8 cellular contexts compared by ENCODE assay signal in the genomic region with DNA sequence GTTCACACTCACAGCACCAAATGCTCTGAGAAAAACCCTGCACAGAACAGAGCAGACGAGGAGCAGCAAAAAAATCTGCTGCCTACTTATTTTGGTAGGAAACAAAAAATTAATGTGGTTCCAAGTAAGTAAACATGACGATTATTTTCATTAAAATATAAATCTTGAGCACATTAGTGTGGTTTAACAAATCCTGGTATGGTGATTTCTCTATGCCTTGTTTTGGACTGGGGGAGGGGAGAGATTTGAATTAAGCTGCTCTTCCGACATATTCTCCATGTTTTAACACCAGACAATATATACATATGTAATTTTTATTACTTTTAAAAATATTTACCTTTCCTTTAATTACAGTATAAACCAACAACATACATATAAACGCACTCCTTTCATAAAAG. TPM values are rescaled to one million over a fixed set of nuclear protein-coding genes. Genes with fewer than 3 reads are reported as not detected.
A peak's percentile ranks its signal among the peaks of the same experiment; 100 is the strongest.
DNase-seq lines count a peak whose midpoint lies in the region; ATAC-seq and TF ChIP-seq lines count a peak whose summit lies in the region.

No MANE protein-coding gene starts in this region.

- peaks cover 0 to 16% (median 9%) of the 10 kb centered on the region in 9 donors for H3K36me3 ChIP-seq in heart left ventricle
- no peaks in the 10 kb centered on the region for H3K36me3 ChIP-seq in body of pancreas (replicated peaks in 1 of 2; ENCODE audit: insufficient read depth in 1 of 2, low read depth in 2 of 2)
- H3K36me3 ChIP-seq in urinary bladder (ENCODE audit: insufficient read depth) = no peaks in the 10 kb centered on the region

- intact Hi-C loops in heart left ventricle (cut with DNase I) (loop anchor here (2.0 to 10.0 kb wide), 21 partner anchors 72 to 625 kb away; no protein-coding TSS in a partner anchor), left cardiac atrium (cut with DNase I) (loop anchor here (2.0 to 10.0 kb wide), 4 partner anchors 213 to 365 kb away; no protein-coding TSS in a partner anchor), body of pancreas (cut with DNase I) (no loop called here)

- ATAC-seq in heart left ventricle (no peak), left cardiac atrium (no peak), body of pancreas (no peak), memory B cell (ENCODE audit: low read depth) (no peak), left lobe of liver (no peak)

- peaks cover 17% of the 10 kb centered on the region for H3K4me1 Mint-ChIP-seq in memory B cell

- peak overlapping the region; percentile 95 for H3K4me3 Mint-ChIP-seq in memory B cell

- H3K27ac ChIP-seq in heart left ventricle (peak overlapping the region; percentile 97 to 100 (median 99)), body of pancreas (peak overlapping the region in 2 of 4 donors; percentile 97 to 99), urinary bladder (ENCODE audit: low read depth) (no peak overlapping the region)

- H3K4me3 ChIP-seq in heart left ventricle (peak overlapping the region; percentile 70 to 91 (median 88)), body of pancreas (peak overlapping the region; percentile 48 to 77), urinary bladder (ENCODE audit: low read depth, low read length) (peak overlapping the region; percentile 65)

- TF ChIP-seq CTCF in heart left ventricle (IDR thresholded peaks at IDR 0.05) (no peak), body of pancreas (IDR thresholded peaks at IDR 0.05) (no peak)

- H3K27me3 ChIP-seq in heart left ventricle (no peaks in the 10 kb centered on the region), body of pancreas (no peaks in the 10 kb centered on the region)

- no peaks in the 10 kb centered on the region for H3K27me3 Mint-ChIP-seq in memory B cell

- TF ChIP-seq POLR2A in heart left ventricle (IDR thresholded peaks at IDR 0.05) (no peak), body of pancreas (IDR thresholded peaks at IDR 0.05) (no peak)

- WGBS in heart left ventricle, 4 donors = 19 to 23% (median 22%) methylated on average over 4 of the region's 4 CpGs
- WGBS in body of pancreas, 2 donors = 9 to 13% methylated on average over 4 of the region's 4 CpGs
- 11% methylated on average over 4 of the region's 4 CpGs for WGBS in urinary bladder

- peaks cover 3 to 57% (median 20%) of the 10 kb centered on the region in 12 donors for H3K4me1 ChIP-seq in heart left ventricle
- peaks cover 11% of the 10 kb centered on the region for H3K4me1 ChIP-seq in body of pancreas
- H3K4me1 ChIP-seq in urinary bladder (ENCODE audit: insufficient read depth) = no peaks in the 10 kb centered on the region

- peaks cover 5% of the 10 kb centered on the region for H3K36me3 Mint-ChIP-seq in memory B cell

- no peaks in the 10 kb centered on the region for H3K9me3 Mint-ChIP-seq in memory B cell

- H3K27ac Mint-ChIP-seq in memory B cell = peak overlapping the region; percentile 97

- no peaks in the 10 kb centered on the region for H3K9me3 ChIP-seq in heart left ventricle
- no peaks in the 10 kb centered on the region for H3K9me3 ChIP-seq in body of pancreas

- DNase-seq in heart left ventricle (no peak), left cardiac atrium (no peak), body of pancreas (no peak), memory B cell (ENCODE audit: low spot score in 2 of 2) (no peak), left lobe of liver (ENCODE audit: low spot score) (no peak), NCI-H146 treated with DMSO at 0.1 percent for 48 hours (lab: John Stamatoyannopoulos, UW; ENCODE audit: unreplicated experiment) (no peak), hippocampal formation (lab: John Stamatoyannopoulos, UW) (no peak)

RNA-seq across cellular contexts. Expression of a gene that starts 1.8 kb away (rescaled TPM):
- total RNA-seq in heart left ventricle = 100 to 1,000 TPM; 167 to 294 (median 224) TPM
- polyA plus RNA-seq in heart left ventricle = 100 to 1,000 TPM in 1 of 2 donors, 10 to 100 TPM in 1; 40.9 to 106 TPM
- total RNA-seq in left cardiac atrium = 100 to 1,000 TPM; 133 to 136 TPM
- total RNA-seq in body of pancreas = 10 to 100 TPM; 25.7 to 29.3 TPM
- 125 TPM for total RNA-seq in urinary bladder
- polyA plus RNA-seq in urinary bladder = 33.8 TPM
- 19.3 TPM for total RNA-seq in left lobe of liver
